In genomic region chr2:182730486-182730885, GRCh38 we compare ENCODE assay signal across 1 cellular context.
TF ChIP-seq lines count a peak whose summit lies in the region.

No MANE protein-coding gene starts in this region.

TF ChIP-seq in HepG2, 621 proteins besides CTCF, POLR2A, EP300 and RAD21:
- TF ChIP-seq THAP11 (CRISPR knock-in tag; IDR thresholded peaks at IDR 0.05) (no peak), ARID2 (CRISPR knock-in tag; IDR thresholded peaks at IDR 0.05; ENCODE audit: borderline replicate concordance) (no peak), ZNF431 (CRISPR knock-in tag; IDR thresholded peaks at IDR 0.05; ENCODE audit: borderline replicate concordance, low read depth) (no peak), ZFP1 (CRISPR knock-in tag; IDR thresholded peaks at IDR 0.05) (no peak), TCF12 (IDR thresholded peaks at IDR 0.05) (no peak), TCF12 (CRISPR knock-in tag; IDR thresholded peaks at IDR 0.05) (no peak), RFX5 (IDR thresholded peaks at IDR 0.05; ENCODE audit: low read depth, low read length) (no peak), LBX2 (CRISPR knock-in tag; IDR thresholded peaks at IDR 0.05; ENCODE audit: borderline replicate concordance) (no peak), RFXANK (CRISPR knock-in tag; IDR thresholded peaks at IDR 0.05) (no peak), ZNF121 (CRISPR knock-in tag; IDR thresholded peaks at IDR 0.05) (no peak), HDAC1 (CRISPR knock-in tag; IDR thresholded peaks at IDR 0.05) (no peak), AGO1 (IDR thresholded peaks at IDR 0.05; ENCODE audit: low read depth, low read length, poor library complexity, severe bottlenecking) (no peak), FOXM1 (CRISPR knock-in tag; IDR thresholded peaks at IDR 0.05) (no peak), ZNF17 (CRISPR knock-in tag; IDR thresholded peaks at IDR 0.05) (no peak)
